ENCODE assay signal across 16 cellular contexts in the genomic region with DNA sequence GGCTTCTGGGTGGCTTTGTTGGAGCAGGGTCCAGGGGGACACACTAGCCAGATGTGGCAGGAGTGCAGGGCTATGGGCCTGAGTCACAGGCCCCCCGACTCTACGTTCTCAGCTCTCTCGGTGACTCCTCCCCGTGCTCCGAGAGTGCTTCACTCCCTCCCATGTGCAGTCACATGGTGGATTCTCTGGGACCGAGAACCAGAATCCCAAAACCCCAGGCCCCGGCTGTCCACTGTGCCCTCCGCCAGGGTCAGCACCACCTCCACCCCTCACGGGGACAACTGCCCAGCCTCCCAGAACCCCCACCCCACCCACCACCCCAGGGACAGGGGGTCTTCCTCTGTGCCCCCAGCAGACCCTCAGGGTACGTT. TPM values are rescaled to one million over a fixed set of nuclear protein-coding genes. Genes with fewer than 3 reads are reported as not detected.
A peak's percentile ranks its signal among the peaks of the same experiment; 100 is the strongest.
DNase-seq lines count a peak whose midpoint lies in the region; ATAC-seq, FAIRE-seq and TF ChIP-seq lines count a peak whose summit lies in the region.
"Had no signal": no experiment of that assay in that cellular context is flagged by ENCODE, and none has a peak within 500 bp of the region (broad histone marks: within the 10 kb centered on the region; RNA-seq: fewer than 3 reads in every experiment).

No MANE protein-coding gene starts in this region.

- H3K79me2 ChIP-seq in HepG2 (ENCODE audit: insufficient read depth, low read length) (no peaks in the 10 kb centered on the region), smooth muscle cell (ENCODE audit: low read depth) (no peaks in the 10 kb centered on the region)

- TF ChIP-seq RAD21 in HepG2 (CRISPR knock-in tag; IDR thresholded peaks at IDR 0.05), result no peak

- H4K20me1 ChIP-seq in HepG2 (ENCODE audit: insufficient read depth, low read length) (no peaks in the 10 kb centered on the region), smooth muscle cell (ENCODE audit: low read depth) (no peaks in the 10 kb centered on the region)

- no peak for FAIRE-seq in HepG2 (lab: Jason Lieb, UNC)
- FAIRE-seq: small intestine had no signal

- H3K4me2 ChIP-seq in HepG2 (ENCODE audit: low read depth, low read length) (no peak overlapping the region), smooth muscle cell (no peak overlapping the region)

- DNase-seq in right lobe of liver (no peak), HepG2 (ENCODE audit: low spot score) (no peak), right atrium auricular region (ENCODE audit: low spot score) (no peak), sigmoid colon (no peak), T-helper 1 cell (no peak), smooth muscle cell (lab: John Stamatoyannopoulos, UW; ENCODE audit: unreplicated experiment) (no peak), HK-2 (ENCODE audit: unreplicated experiment) (no peak)
- DNase-seq: activated CD4-positive, alpha-beta T cell treated with anti-CD3 and anti-CD28 coated beads, Interleukin-2, amount 50 U/mL, for 4 hours; activated naive CD8-positive, alpha-beta T cell treated with anti-CD3 and anti-CD28 coated beads for 36 hours; effector CD4-positive, alpha-beta T cell; hippocampal formation; NCI-H1417 treated with DMSO at 0.1 percent for 48 hours; NCI-H69; upper lobe of left lung had no signal

- in situ Hi-C loops in HepG2 (cut with HindIII; ENCODE audit: extremely low pct_ligation_motif_present, low pct_unique_long_range_greater_than_20kb), result no loop called here

- no peak for ATAC-seq in right lobe of liver
- no peak for ATAC-seq in HepG2
- ATAC-seq in HG03520 (IDR thresholded peaks at IDR 0.05; ENCODE audit: unreplicated experiment), result no peak

- H3K4me1 ChIP-seq in right lobe of liver (peaks cover 0 to 53% (median 13%) of the 10 kb centered on the region in 4 donors), HepG2 (ENCODE audit: insufficient read depth, low read length) (peaks cover 41% of the 10 kb centered on the region), right atrium auricular region (peaks cover 0 to 24% of the 10 kb centered on the region in 2 donors), sigmoid colon (peaks cover 0 to 79% (median 76%) of the 10 kb centered on the region in 4 donors), smooth muscle cell (ENCODE audit: low read depth) (peaks cover 12% of the 10 kb centered on the region)

- no TSS peak for BruUV-seq in HepG2 (replicated peaks; lab: Mats Ljungman, UMichigan)

- TF ChIP-seq EP300 in HepG2 (IDR thresholded peaks at IDR 0.05; ENCODE audit: low read depth in 2 of 2, low read length in 2 of 2), result no peak
- TF ChIP-seq EP300 in HepG2 (CRISPR knock-in tag; IDR thresholded peaks at IDR 0.05; ENCODE audit: borderline replicate concordance), result no peak
- TF ChIP-seq EP300 in sigmoid colon (IDR thresholded peaks at IDR 0.05), result no peak

- peak overlapping the region in 2 of 3 donors; percentile 58 to 88 for H3K27ac ChIP-seq in right lobe of liver
- H3K27ac ChIP-seq in HepG2 (ENCODE audit: extremely low read length, insufficient read depth, low read length), result no peak overlapping the region
- H3K27ac ChIP-seq in right atrium auricular region, result peak overlapping the region; percentile 88 to 94
- peak overlapping the region; percentile 91 to 97 (median 96) for H3K27ac ChIP-seq in sigmoid colon
- no peak overlapping the region for H3K27ac ChIP-seq in smooth muscle cell (ENCODE audit: low read depth)
- H3K27ac ChIP-seq: upper lobe of left lung had no signal

- WGBS in right lobe of liver (ENCODE audit: insufficient coverage, low coverage, low lambda C conversion rate, missing lambda C conversion rate), result no CpG with 5 or more reads among the region's 10 CpGs
- 54% methylated on average over 10 of the region's 10 CpGs for WGBS in HepG2 (ENCODE audit: low lambda C conversion rate)
- 87 to 94% methylated on average over 10 of the region's 10 CpGs for WGBS in sigmoid colon, 2 donors
- WGBS in smooth muscle cell (ENCODE audit: low lambda C conversion rate), result 79% methylated on average over 8 of the region's 10 CpGs

- H3K4me3 ChIP-seq in right lobe of liver (no peak overlapping the region), HepG2 (replicated peaks in 1 of 3; ENCODE audit: insufficient read depth in 1 of 3, low read depth in 2 of 3, low read length in 3 of 3) (no peak overlapping the region), right atrium auricular region (no peak overlapping the region), sigmoid colon (peak overlapping the region in 2 of 4 donors; percentile 12 to 18), smooth muscle cell (no peak overlapping the region)
- H3K4me3 ChIP-seq: upper lobe of left lung had no signal

- CTCF ChIA-PET in HepG2 (lab: Yijun Ruan, JAX; ENCODE audit: low intra/inter-chr PET ratio, low total read pairs), result no interaction called here

- H3K9ac ChIP-seq in HepG2 (ENCODE audit: insufficient read depth, low read depth, low read length) (no peak overlapping the region), smooth muscle cell (ENCODE audit: low read depth) (no peak overlapping the region)

- H3K27me3 ChIP-seq in right lobe of liver (no peaks in the 10 kb centered on the region), HepG2 (ENCODE audit: control insufficient read depth in 1 of 2, insufficient read depth in 2 of 2, low read length in 2 of 2) (peaks cover 12 to 79% of the 10 kb centered on the region in 2 experiments; a peak in 4 of 5 replicates), right atrium auricular region (no peaks in the 10 kb centered on the region), sigmoid colon (no peaks in the 10 kb centered on the region), smooth muscle cell (ENCODE audit: low read depth) (no peaks in the 10 kb centered on the region)

- no peak for TF ChIP-seq CTCF in right lobe of liver (IDR thresholded peaks at IDR 0.05)
- no peak for TF ChIP-seq CTCF in HepG2 (CRISPR knock-in tag; IDR thresholded peaks at IDR 0.05)
- TF ChIP-seq CTCF in right atrium auricular region (IDR thresholded peaks at IDR 0.05), result no peak
- no peak for TF ChIP-seq CTCF in sigmoid colon (IDR thresholded peaks at IDR 0.05)
- TF ChIP-seq CTCF in smooth muscle cell (IDR thresholded peaks at IDR 0.05; ENCODE audit: borderline replicate concordance, insufficient read depth, poor library complexity, severe bottlenecking), result no peak

- intact Hi-C loops in right lobe of liver (cut with DNase I), result no loop called here
- intact Hi-C loops in HepG2 (cut with micrococcal nuclease; ENCODE audit: unreplicated experiment), result no loop called here
- intact Hi-C loops in sigmoid colon (cut with DNase I), result loop anchor here (2.0 to 10.0 kb wide), 2 partner anchors 31 to 1461 kb away; no protein-coding TSS in a partner anchor

- POLR2A ChIA-PET in HepG2 (lab: Yijun Ruan, JAX), result no interaction called here

- H2AFZ ChIP-seq in HepG2 (ENCODE audit: low read length) (no peak overlapping the region), smooth muscle cell (ENCODE audit: low read depth) (no peak overlapping the region)

- TF ChIP-seq POLR2A in right lobe of liver (IDR thresholded peaks at IDR 0.05), result no peak
- TF ChIP-seq POLR2A in HepG2 (IDR thresholded peaks at IDR 0.05; ENCODE audit: insufficient read depth in 1 of 2, low read depth in 2 of 2, low read length in 2 of 2), result no peak
- TF ChIP-seq POLR2A in sigmoid colon (IDR thresholded peaks at IDR 0.05), result no peak

- H3K36me3 ChIP-seq in right lobe of liver, result no peaks in the 10 kb centered on the region
- H3K36me3 ChIP-seq in HepG2 (replicated peaks in 1 of 2; ENCODE audit: control insufficient read depth in 1 of 2, insufficient read depth in 2 of 2, low read length in 2 of 2), result no peaks in the 10 kb centered on the region
- H3K36me3 ChIP-seq in right atrium auricular region, result no peaks in the 10 kb centered on the region
- H3K36me3 ChIP-seq in sigmoid colon, result no peaks in the 10 kb centered on the region
- no peaks in the 10 kb centered on the region for H3K36me3 ChIP-seq in smooth muscle cell (ENCODE audit: low read depth)
- H3K36me3 ChIP-seq: upper lobe of left lung had no signal

- no peaks in the 10 kb centered on the region for H3K9me3 ChIP-seq in right lobe of liver
- no peaks in the 10 kb centered on the region for H3K9me3 ChIP-seq in HepG2 (ENCODE audit: low read length)
- no peaks in the 10 kb centered on the region for H3K9me3 ChIP-seq in right atrium auricular region
- H3K9me3 ChIP-seq in sigmoid colon, result no peaks in the 10 kb centered on the region
- no peaks in the 10 kb centered on the region for H3K9me3 ChIP-seq in smooth muscle cell (replicated peaks; ENCODE audit: low read depth)
- H3K9me3 ChIP-seq: upper lobe of left lung had no signal

- peaks cover 24% of the 10 kb centered on the region for H3F3A ChIP-seq in smooth muscle cell (ENCODE audit: low read depth)

TF ChIP-seq in HepG2, 621 proteins besides CTCF, POLR2A, EP300 and RAD21 (continues in another document):
- TF ChIP-seq ZNF746 (CRISPR knock-in tag; IDR thresholded peaks at IDR 0.05), result no peak
- no peak for TF ChIP-seq ZEB1 (IDR thresholded peaks at IDR 0.05; ENCODE audit: insufficient replicate concordance, low read depth)

RNA-seq across cellular contexts. Expression of a gene that starts 4.2 kb away (rescaled TPM):
- 10 to 100 TPM; 10.1 to 75.2 (median 37.5) TPM for total RNA-seq in right lobe of liver
- 0.29 TPM in 1 of 2 replicates, not detected in the other for total RNA-seq in HepG2 (2016; rRNA removed; fragmentation: Illumina TruSeq; extraction: Trizol)
- total RNA-seq in HepG2 (2016; cell fraction: cytosol; rRNA removed; fragmentation: Illumina TruSeq; extraction: Trizol; ENCODE audit: low read depth), result not detected in 2 replicates
- total RNA-seq in HepG2 (2016; cell fraction: insoluble cytoplasmic fraction; rRNA removed; fragmentation: Illumina TruSeq; extraction: Trizol), result 0.17 TPM in 1 of 2 replicates, not detected in the other
- total RNA-seq in HepG2 (2016; cell fraction: membrane; rRNA removed; fragmentation: Illumina TruSeq; extraction: Trizol), result 0.19 TPM in 1 of 2 replicates, not detected in the other
- not detected in 2 replicates for total RNA-seq in HepG2 (2016; cell fraction: nucleus; rRNA removed; fragmentation: Illumina TruSeq; extraction: Trizol)
- 0.61 and 1.9 TPM in 2 replicates for polyA plus RNA-seq in HepG2 (2011; rRNA removed)
- polyA plus RNA-seq in HepG2 (2011; cell fraction: cytosol; rRNA removed), result 0.83 and 1.1 TPM in 2 replicates
- polyA plus RNA-seq in HepG2 (2011; cell fraction: nucleus; rRNA removed), result 0.68 and 1.2 TPM in 2 replicates
- polyA plus RNA-seq in HepG2 (2012), result 0.19 and 1.2 TPM in 2 replicates
- 0.24 TPM in 1 of 2 replicates, not detected in the other for polyA plus RNA-seq in HepG2 (2016; cell fraction: cytosol; fragmentation: Illumina TruSeq; extraction: Trizol; ENCODE audit: low read depth)
- not detected in 2 replicates for polyA plus RNA-seq in HepG2 (2016; cell fraction: insoluble cytoplasmic fraction; fragmentation: Illumina TruSeq; extraction: Trizol; ENCODE audit: low read depth)
- not detected in 2 replicates for polyA plus RNA-seq in HepG2 (2016; cell fraction: membrane; fragmentation: Illumina TruSeq; extraction: Trizol; ENCODE audit: low read depth)
- 0.85 and 1.1 TPM in 2 replicates for polyA plus RNA-seq in HepG2 (2016; cell fraction: nucleus; fragmentation: Illumina TruSeq; extraction: Trizol; ENCODE audit: insufficient read depth, low read depth)
- polyA minus RNA-seq in HepG2 (2011; rRNA and poly(A)+ RNA removed; ENCODE audit: low replicate concordance), result not detected in 2 replicates
- polyA minus RNA-seq in HepG2 (2011; cell fraction: cytosol; rRNA and poly(A)+ RNA removed), result not detected in 2 replicates
- polyA minus RNA-seq in HepG2 (2011; cell fraction: nucleus; rRNA and poly(A)+ RNA removed), result not detected in 2 replicates
- 100 to 1,000 TPM; 239 to 275 TPM for total RNA-seq in right atrium auricular region
- total RNA-seq in sigmoid colon, result 100 to 1,000 TPM; 324 to 788 (median 447) TPM
- 10 to 100 TPM in 2 of 3 donors, not detected in 1; 13.2 to 50.1 TPM for polyA plus RNA-seq in sigmoid colon
- total RNA-seq in smooth muscle cell, result 11.1 and 24.0 TPM in 2 replicates
- 70.8 and 72.0 TPM in 2 replicates for polyA plus RNA-seq in smooth muscle cell

Comparison
In these comparisons a context has a peak if more than half of its experiments do, and no peak if none do; other contexts are left out.
1. H3K27ac ChIP-seq: peak in right lobe of liver (2 of 3), right atrium auricular region (2 of 2) and sigmoid colon (4 of 4); none in HepG2 (single experiment) and smooth muscle cell (single experiment).